In genomic region chr6:156873654-156874380, GRCh38 we compare ENCODE assay signal across 16 cellular contexts.
"Had no signal": no experiment of that assay in that cellular context is flagged by ENCODE, and none has a peak within 500 bp of the region (broad histone marks: within the 10 kb centered on the region; RNA-seq: fewer than 3 reads in every experiment).

No MANE protein-coding gene starts in this region.

- H3K4me1 ChIP-seq: colonic mucosa had no signal

- H3K27ac Mint-ChIP-seq: activated CD4-positive, alpha-beta T cell treated with anti-CD3 and anti-CD28 coated beads, Interleukin-2, amount 10 ng/mL, durations not matched to agents 7 days and 5 days; activated naive CD8-positive, alpha-beta T cell treated with anti-CD3 and anti-CD28 coated beads for 36 hours; T-helper 1 cell treated with Interleukin-12 subunit alpha and Interleukin-12 subunit beta and Interleukin-4 antibody, amounts not matched to agents 30 μg/mL and 1 μg/mL, for 36 hours had no signal

- H3K9me3 ChIP-seq: colonic mucosa, gastrocnemius medialis, ovary, stomach, vagina had no signal

- DNase-seq: activated CD4-positive, alpha-beta T cell treated with anti-CD3 and anti-CD28 coated beads, Interleukin-2, amount 10 ng/mL, durations not matched to agents 7 days and 5 days; activated CD4-positive, CD25-positive, alpha-beta regulatory T cell; activated naive CD8-positive, alpha-beta T cell treated with anti-CD3 and anti-CD28 coated beads for 36 hours; colonic mucosa; effector CD8-positive, alpha-beta T cell; left ventricle myocardium superior; mesendoderm; ovary; retina; stimulated activated CD4-positive, alpha-beta T cell treated with anti-CD3 and anti-CD28 coated beads, Interleukin-4, amount 100 ng/mL, for 1 hour; stimulated activated CD8-positive, alpha-beta memory T cell treated with anti-CD3 and anti-CD28 coated beads, Interleukin-4, amount 100 ng/mL, for 48 hours; stomach had no signal

- H3K27me3 Mint-ChIP-seq: activated CD4-positive, alpha-beta T cell treated with anti-CD3 and anti-CD28 coated beads, Interleukin-2, amount 10 ng/mL, durations not matched to agents 7 days and 5 days; activated naive CD8-positive, alpha-beta T cell treated with anti-CD3 and anti-CD28 coated beads for 36 hours had no signal

- H3K27me3 ChIP-seq: colonic mucosa, gastrocnemius medialis, neural progenitor cell, ovary, stomach, vagina had no signal

- H3K36me3 ChIP-seq: colonic mucosa, gastrocnemius medialis, neural progenitor cell, ovary, stomach, vagina had no signal

- ATAC-seq: left ventricle myocardium superior had no signal

- H3K9me3 Mint-ChIP-seq: activated CD4-positive, alpha-beta T cell treated with anti-CD3 and anti-CD28 coated beads, Interleukin-2, amount 10 ng/mL, durations not matched to agents 7 days and 5 days; activated naive CD8-positive, alpha-beta T cell treated with anti-CD3 and anti-CD28 coated beads for 36 hours; neural progenitor cell; T-helper 1 cell treated with Interleukin-12 subunit alpha and Interleukin-12 subunit beta and Interleukin-4 antibody, amounts not matched to agents 30 μg/mL and 1 μg/mL, for 36 hours had no signal

- H3K4me3 ChIP-seq: colonic mucosa, gastrocnemius medialis, neural progenitor cell, ovary, stomach, vagina had no signal

- H3K27ac ChIP-seq: colonic mucosa, neural progenitor cell, ovary, stomach, vagina had no signal

- H3K4me3 Mint-ChIP-seq: activated CD4-positive, alpha-beta T cell treated with anti-CD3 and anti-CD28 coated beads, Interleukin-2, amount 10 ng/mL, durations not matched to agents 7 days and 5 days; activated naive CD8-positive, alpha-beta T cell treated with anti-CD3 and anti-CD28 coated beads for 36 hours; neural progenitor cell; T-helper 1 cell treated with Interleukin-12 subunit alpha and Interleukin-12 subunit beta and Interleukin-4 antibody, amounts not matched to agents 30 μg/mL and 1 μg/mL, for 36 hours had no signal
